1 cellular context compared by ENCODE assay signal in genomic region chr22:27662359-27663030, GRCh38.
TF ChIP-seq lines count a peak whose summit lies in the region.

No MANE protein-coding gene starts in this region.

TF ChIP-seq in H1, 55 proteins besides CTCF, POLR2A, EP300 and RAD21 (continued from another document):
- TF ChIP-seq HDAC6 (IDR thresholded peaks at IDR 0.05; ENCODE audit: low read depth, low read length) (no peak), TCF12 (IDR thresholded peaks at IDR 0.05; ENCODE audit: low read depth, low read length) (no peak), NRF1 (IDR thresholded peaks at IDR 0.05; ENCODE audit: low read depth, low read length) (no peak), SIN3A (conservative IDR thresholded peaks at IDR 0.05 in 1 of 2, IDR thresholded peaks at IDR 0.05 in 1 of 2; ENCODE audit: low read depth in 1 of 2, low read length in 2 of 2) (no peak), GABPA (IDR thresholded peaks at IDR 0.05; ENCODE audit: borderline replicate concordance, insufficient read depth, low read length) (no peak)
